ENCODE assay signal across 8 cellular contexts in the genomic region with DNA sequence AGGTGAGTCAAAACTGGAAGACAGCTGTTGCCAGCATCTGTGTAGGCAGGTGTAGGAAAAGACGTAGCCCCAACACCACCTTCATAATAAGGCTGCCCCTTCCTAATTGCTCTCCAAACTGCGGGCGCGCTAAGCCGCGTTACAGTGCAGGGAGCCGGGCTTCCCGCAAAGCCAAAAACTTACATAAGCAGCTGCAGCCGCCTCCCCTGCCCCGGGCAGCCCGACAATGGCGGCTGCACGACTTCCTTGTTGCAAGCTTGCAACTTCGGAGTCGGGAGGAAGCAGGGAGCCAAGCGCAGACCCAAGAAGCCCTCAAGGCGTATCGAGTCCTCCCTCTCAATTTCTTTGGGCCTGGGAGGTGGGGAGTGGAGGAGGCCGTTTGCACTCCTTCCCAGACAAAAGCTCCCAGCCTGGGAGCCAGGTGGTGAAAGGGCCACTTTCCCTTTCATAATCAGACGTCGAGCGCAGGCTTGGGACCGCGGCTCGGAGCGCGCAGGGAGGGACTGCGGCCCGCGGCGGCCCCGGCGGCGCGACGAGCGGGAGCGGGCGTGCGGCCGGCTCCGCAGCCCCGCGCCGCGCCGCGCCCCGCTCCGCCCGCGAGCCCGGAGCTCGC. TPM values are rescaled to one million over a fixed set of nuclear protein-coding genes. Genes with fewer than 3 reads are reported as not detected.
DNase-seq lines count a peak whose midpoint lies in the region; ATAC-seq lines count a peak whose summit lies in the region.

No MANE protein-coding gene starts in this region.

- H3K9me3 Mint-ChIP-seq in activated CD8-positive, alpha-beta T cell treated with anti-CD3 and anti-CD28 coated beads, Interleukin-2, amount 10 ng/mL, durations not matched to agents 7 days and 5 days (ENCODE audit: insufficient read depth) = no peaks in the 10 kb centered on the region
- no peaks in the 10 kb centered on the region for H3K9me3 Mint-ChIP-seq in effector memory CD8-positive, alpha-beta T cell

- CTCF ChIA-PET in activated CD8-positive, alpha-beta T cell treated with anti-CD3 and anti-CD28 coated beads, Interleukin-2, amount 10 ng/mL, durations not matched to agents 7 days and 5 days (lab: Charles Lee) = interaction anchor here (0.6 to 4.0 kb wide), 5 partner anchors 10 to 221 kb away, joined by 3 to 40 read pairs (median 6); no protein-coding TSS in a partner anchor

- peak overlapping the region; percentile 84 for H3K4me3 ChIP-seq in mononuclear cell (ENCODE audit: low read length)

- POLR2A ChIA-PET in activated CD8-positive, alpha-beta T cell treated with anti-CD3 and anti-CD28 coated beads, Interleukin-2, amount 10 ng/mL, durations not matched to agents 7 days and 5 days (lab: Charles Lee) = interaction anchor here (0.6 to 5.1 kb wide), 13 partner anchors 9 to 136 kb away, joined by 3 to 176 read pairs (median 3); no protein-coding TSS in a partner anchor

- no peaks in the 10 kb centered on the region for H3K27me3 ChIP-seq in mononuclear cell (ENCODE audit: insufficient read depth, low read length)

- DNase-seq in NCI-H82 (lab: John Stamatoyannopoulos, UW) (peak; percentile 62), NCI-H82 treated with DMSO at 0.1 percent for 48 hours (lab: John Stamatoyannopoulos, UW; ENCODE audit: unreplicated experiment) (no peak), NCI-H526 treated with DMSO at 0.1 percent for 48 hours (lab: John Stamatoyannopoulos, UW) (peak; percentile 46)
- DNase-seq in activated CD8-positive, alpha-beta T cell treated with anti-CD3 and anti-CD28 coated beads, Interleukin-2, amount 10 ng/mL, durations not matched to agents 7 days and 5 days = peak; percentile 62
- DNase-seq in effector memory CD8-positive, alpha-beta T cell = peak; percentile 51 to 64 (median 56)
- peak; percentile 60 for DNase-seq in stimulated activated CD8-positive, alpha-beta memory T cell treated with anti-CD3 and anti-CD28 coated beads, Interleukin-4, amount 100 ng/mL, for 48 hours

- peak; percentile 22 for ATAC-seq in HG03060 (IDR thresholded peaks at IDR 0.05; ENCODE audit: low read depth, unreplicated experiment)
- ATAC-seq in activated CD8-positive, alpha-beta T cell treated with anti-CD3 and anti-CD28 coated beads, Interleukin-2, amount 10 ng/mL, durations not matched to agents 7 days and 5 days = peak; percentile 27
- ATAC-seq in effector memory CD8-positive, alpha-beta T cell (replicated peaks) = peak; percentile 33

- peak overlapping the region; percentile 87 for H3K4me3 Mint-ChIP-seq in activated CD8-positive, alpha-beta T cell treated with anti-CD3 and anti-CD28 coated beads, Interleukin-2, amount 10 ng/mL, durations not matched to agents 7 days and 5 days
- peak overlapping the region; percentile 94 for H3K4me3 Mint-ChIP-seq in effector memory CD8-positive, alpha-beta T cell

- H3K4me1 Mint-ChIP-seq in activated CD8-positive, alpha-beta T cell treated with anti-CD3 and anti-CD28 coated beads, Interleukin-2, amount 10 ng/mL, durations not matched to agents 7 days and 5 days (ENCODE audit: low read depth) = peaks cover 24% of the 10 kb centered on the region
- H3K4me1 Mint-ChIP-seq in effector memory CD8-positive, alpha-beta T cell (ENCODE audit: low read depth in 2 of 2) = peaks cover 13 to 38% of the 10 kb centered on the region in 2 donors

- H3K9me3 ChIP-seq in mononuclear cell (ENCODE audit: low read depth, low read length) = no peaks in the 10 kb centered on the region

- H3K27me3 Mint-ChIP-seq in activated CD8-positive, alpha-beta T cell treated with anti-CD3 and anti-CD28 coated beads, Interleukin-2, amount 10 ng/mL, durations not matched to agents 7 days and 5 days (ENCODE audit: low read depth) = peaks cover 8% of the 10 kb centered on the region
- H3K27me3 Mint-ChIP-seq in effector memory CD8-positive, alpha-beta T cell = no peaks in the 10 kb centered on the region

- peaks cover 25% of the 10 kb centered on the region for H3K4me1 ChIP-seq in mononuclear cell (ENCODE audit: insufficient read depth, low read length)

- peaks cover 33% of the 10 kb centered on the region for H3K36me3 Mint-ChIP-seq in activated CD8-positive, alpha-beta T cell treated with anti-CD3 and anti-CD28 coated beads, Interleukin-2, amount 10 ng/mL, durations not matched to agents 7 days and 5 days (ENCODE audit: low read depth)
- H3K36me3 Mint-ChIP-seq in effector memory CD8-positive, alpha-beta T cell (ENCODE audit: insufficient read depth) = peaks cover 40% of the 10 kb centered on the region

- peak overlapping the region; percentile 95 for H3K27ac Mint-ChIP-seq in activated CD8-positive, alpha-beta T cell treated with anti-CD3 and anti-CD28 coated beads, Interleukin-2, amount 10 ng/mL, durations not matched to agents 7 days and 5 days
- peak overlapping the region; percentile 97 to 98 for H3K27ac Mint-ChIP-seq in effector memory CD8-positive, alpha-beta T cell

RNA-seq across cellular contexts. Expression of a gene that starts 0.8 kb away (rescaled TPM):
- total RNA-seq in activated CD8-positive, alpha-beta T cell treated with anti-CD3 and anti-CD28 coated beads, Interleukin-2, amount 10 ng/mL, durations not matched to agents 7 days and 5 days = 10 to 100 TPM; 22.9 to 24.2 TPM
- total RNA-seq in mononuclear cell = 28.7 TPM
